Comparison of ENCODE assay signal across 10 cellular contexts in the genomic region with DNA sequence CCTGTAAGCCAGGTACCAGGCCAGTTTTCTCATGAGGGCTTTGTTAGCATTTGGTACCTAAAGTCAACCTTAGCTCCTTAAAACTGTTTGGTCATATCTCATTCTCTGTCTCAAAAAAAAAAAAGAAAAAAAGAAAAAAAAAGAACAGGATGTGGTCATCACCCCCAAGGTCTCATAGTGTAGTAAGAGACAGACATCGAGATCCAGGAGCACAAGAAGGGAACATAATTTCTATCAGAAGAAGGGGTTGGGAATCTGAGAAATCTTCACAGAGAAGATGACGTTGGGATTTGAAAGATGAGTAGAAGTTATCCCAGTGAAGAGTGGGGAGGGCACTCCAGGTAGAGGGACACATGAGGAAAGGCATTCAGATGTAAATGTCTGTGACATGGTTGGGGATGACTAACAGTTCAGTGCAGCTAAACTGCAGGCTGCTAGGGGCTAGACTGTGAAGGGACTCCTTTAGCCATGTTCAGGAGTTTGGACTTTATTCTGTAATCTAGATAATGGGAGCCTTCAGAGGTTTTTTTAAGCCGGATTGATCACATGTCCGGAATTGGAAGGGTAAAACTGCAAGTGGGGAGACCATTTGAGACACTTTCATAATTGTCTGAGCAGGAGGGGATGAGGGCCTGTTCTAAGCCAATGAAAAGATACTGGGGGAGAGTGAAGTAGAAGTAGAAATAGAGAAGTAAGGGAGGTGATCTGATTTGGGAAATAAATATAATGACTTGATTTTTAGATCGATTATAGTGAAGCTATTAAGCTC. TPM values are rescaled to one million over a fixed set of nuclear protein-coding genes. Genes with fewer than 3 reads are reported as not detected.
DNase-seq lines count a peak whose midpoint lies in the region; ATAC-seq, FAIRE-seq and TF ChIP-seq lines count a peak whose summit lies in the region.
"Had no signal": no experiment of that assay in that cellular context is flagged by ENCODE, and none has a peak within 500 bp of the region (broad histone marks: within the 10 kb centered on the region; RNA-seq: fewer than 3 reads in every experiment).

No MANE protein-coding gene starts in this region.

- H3K36me3 Mint-ChIP-seq in WTC11 (no peaks in the 10 kb centered on the region), HFFc6 (ENCODE audit: low read depth) (no peaks in the 10 kb centered on the region)

- CTCF ChIA-PET in WTC11 (lab: Charles Lee): interaction anchor here (0.6 kb wide), 1 partner anchor 198 kb away, joined by 3 read pairs; no protein-coding TSS in a partner anchor

- H3K27me3 ChIP-seq in small intestine (ENCODE audit: control insufficient read depth in 2 of 2, insufficient read depth in 2 of 2, low read length in 2 of 2): no peaks in the 10 kb centered on the region

- no peaks in the 10 kb centered on the region for H3K9me3 ChIP-seq in small intestine (ENCODE audit: control insufficient read depth, low read depth)

- H3K27me3 Mint-ChIP-seq in WTC11 (ENCODE audit: low read depth): no peaks in the 10 kb centered on the region
- no peaks in the 10 kb centered on the region for H3K27me3 Mint-ChIP-seq in HFFc6 (ENCODE audit: insufficient read depth)

- 0 out of 2 replicates have a peak, but pooled peaks cover under 1% of the 10 kb centered on the region for H3K9me3 Mint-ChIP-seq in WTC11
- no peaks in the 10 kb centered on the region for H3K9me3 Mint-ChIP-seq in HFFc6

- H3K4me3 Mint-ChIP-seq in WTC11: peak overlapping the region; percentile 11; the same call in 1 of the 2 replicates
- H3K4me3 Mint-ChIP-seq in HFFc6: no peak overlapping the region

- peak overlapping the region; percentile 85 for H3K27ac Mint-ChIP-seq in WTC11
- H3K27ac Mint-ChIP-seq in HFFc6: no peak overlapping the region

- FAIRE-seq in small intestine (lab: Jason Lieb, UNC): no peak

- peak; percentile 2 for DNase-seq in activated T-cell treated with anti-CD3 and anti-CD28 coated beads for 24 hours (ENCODE audit: low read depth)
- no peak for DNase-seq in activated T-cell treated with anti-CD3 and anti-CD28 coated beads for 4 hours
- no peak for DNase-seq in WTC11 (ENCODE audit: low spot score)
- DNase-seq in small intestine: peak; percentile 58
- no peak for DNase-seq in HFFc6
- no peak for DNase-seq in amygdala (lab: John Stamatoyannopoulos, UW)
- DNase-seq in RKO (ENCODE audit: low spot score): no peak
- DNase-seq: GM23248, NCI-H2029 had no signal

- ATAC-seq in HG02759 (IDR thresholded peaks at IDR 0.05; ENCODE audit: unreplicated experiment) (peak; percentile 61), WTC11 (peak; percentile 93)

- H3K4me1 Mint-ChIP-seq in WTC11: peaks cover 27% of the 10 kb centered on the region
- peaks cover 9% of the 10 kb centered on the region for H3K4me1 Mint-ChIP-seq in HFFc6 (ENCODE audit: low read depth)

- WGBS in small intestine, 3 donors: 27 to 38% (median 35%) methylated on average over 5 of the region's 5 CpGs

- no peak for TF ChIP-seq CTCF in WTC11 (IDR thresholded peaks at IDR 0.05)
- no peak for TF ChIP-seq CTCF in HFFc6 (IDR thresholded peaks at IDR 0.05)

- no peaks in the 10 kb centered on the region for H3K36me3 ChIP-seq in small intestine (ENCODE audit: control insufficient read depth in 2 of 2, insufficient read depth in 2 of 2, low read length in 2 of 2)

- peak overlapping the region in 1 of 2 donors; percentile 1 for H3K4me3 ChIP-seq in small intestine (ENCODE audit: low read depth in 1 of 2, low read length in 2 of 2)
- H3K4me3 ChIP-seq: GM23248 had no signal

- H3K27ac ChIP-seq in small intestine (ENCODE audit: low read depth in 1 of 2, low read length in 1 of 2): peak overlapping the region; percentile 65 to 70
- H3K27ac ChIP-seq: GM23248 had no signal

- H3K4me1 ChIP-seq in small intestine (ENCODE audit: control insufficient read depth in 2 of 2, insufficient read depth in 1 of 2, low read depth in 1 of 2, low read length in 1 of 2): no peaks in the 10 kb centered on the region

- POLR2A ChIA-PET in WTC11 (lab: Charles Lee): no interaction called here

TF ChIP-seq in WTC11, 78 proteins besides CTCF, POLR2A, EP300 and RAD21 (continues in another document):
- TF ChIP-seq NR1H2 (CRISPR knock-in tag; IDR thresholded peaks at IDR 0.05) (no peak), NFYB (CRISPR knock-in tag; conservative IDR thresholded peaks at IDR 0.05; ENCODE audit: low read depth) (no peak), TCF7 (CRISPR knock-in tag; IDR thresholded peaks at IDR 0.05; ENCODE audit: low read depth) (no peak), GABPB1 (CRISPR knock-in tag; IDR thresholded peaks at IDR 0.05) (no peak), TEAD4 (CRISPR knock-in tag; IDR thresholded peaks at IDR 0.05) (no peak), ETV6 (CRISPR knock-in tag; IDR thresholded peaks at IDR 0.05) (no peak)
- TF ChIP-seq, protein P1, sequence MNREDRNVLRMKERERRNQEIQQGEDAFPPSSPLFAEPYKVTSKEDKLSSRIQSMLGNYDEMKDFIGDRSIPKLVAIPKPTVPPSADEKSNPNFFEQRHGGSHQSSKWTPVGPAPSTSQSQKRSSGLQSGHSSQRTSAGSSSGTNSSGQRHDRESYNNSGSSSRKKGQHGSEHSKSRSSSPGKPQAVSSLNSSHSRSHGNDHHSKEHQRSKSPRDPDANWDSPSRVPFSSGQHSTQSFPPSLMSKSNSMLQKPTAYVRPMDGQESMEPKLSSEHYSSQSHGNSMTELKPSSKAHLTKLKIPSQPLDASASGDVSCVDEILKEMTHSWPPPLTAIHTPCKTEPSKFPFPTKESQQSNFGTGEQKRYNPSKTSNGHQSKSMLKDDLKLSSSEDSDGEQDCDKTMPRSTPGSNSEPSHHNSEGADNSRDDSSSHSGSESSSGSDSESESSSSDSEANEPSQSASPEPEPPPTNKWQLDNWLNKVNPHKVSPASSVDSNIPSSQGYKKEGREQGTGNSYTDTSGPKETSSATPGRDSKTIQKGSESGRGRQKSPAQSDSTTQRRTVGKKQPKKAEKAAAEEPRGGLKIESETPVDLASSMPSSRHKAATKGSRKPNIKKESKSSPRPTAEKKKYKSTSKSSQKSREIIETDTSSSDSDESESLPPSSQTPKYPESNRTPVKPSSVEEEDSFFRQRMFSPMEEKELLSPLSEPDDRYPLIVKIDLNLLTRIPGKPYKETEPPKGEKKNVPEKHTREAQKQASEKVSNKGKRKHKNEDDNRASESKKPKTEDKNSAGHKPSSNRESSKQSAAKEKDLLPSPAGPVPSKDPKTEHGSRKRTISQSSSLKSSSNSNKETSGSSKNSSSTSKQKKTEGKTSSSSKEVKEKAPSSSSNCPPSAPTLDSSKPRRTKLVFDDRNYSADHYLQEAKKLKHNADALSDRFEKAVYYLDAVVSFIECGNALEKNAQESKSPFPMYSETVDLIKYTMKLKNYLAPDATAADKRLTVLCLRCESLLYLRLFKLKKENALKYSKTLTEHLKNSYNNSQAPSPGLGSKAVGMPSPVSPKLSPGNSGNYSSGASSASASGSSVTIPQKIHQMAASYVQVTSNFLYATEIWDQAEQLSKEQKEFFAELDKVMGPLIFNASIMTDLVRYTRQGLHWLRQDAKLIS (CRISPR knock-in tag; IDR thresholded peaks at IDR 0.05; ENCODE audit: borderline replicate concordance): no peak
- TF ChIP-seq, protein P2, sequence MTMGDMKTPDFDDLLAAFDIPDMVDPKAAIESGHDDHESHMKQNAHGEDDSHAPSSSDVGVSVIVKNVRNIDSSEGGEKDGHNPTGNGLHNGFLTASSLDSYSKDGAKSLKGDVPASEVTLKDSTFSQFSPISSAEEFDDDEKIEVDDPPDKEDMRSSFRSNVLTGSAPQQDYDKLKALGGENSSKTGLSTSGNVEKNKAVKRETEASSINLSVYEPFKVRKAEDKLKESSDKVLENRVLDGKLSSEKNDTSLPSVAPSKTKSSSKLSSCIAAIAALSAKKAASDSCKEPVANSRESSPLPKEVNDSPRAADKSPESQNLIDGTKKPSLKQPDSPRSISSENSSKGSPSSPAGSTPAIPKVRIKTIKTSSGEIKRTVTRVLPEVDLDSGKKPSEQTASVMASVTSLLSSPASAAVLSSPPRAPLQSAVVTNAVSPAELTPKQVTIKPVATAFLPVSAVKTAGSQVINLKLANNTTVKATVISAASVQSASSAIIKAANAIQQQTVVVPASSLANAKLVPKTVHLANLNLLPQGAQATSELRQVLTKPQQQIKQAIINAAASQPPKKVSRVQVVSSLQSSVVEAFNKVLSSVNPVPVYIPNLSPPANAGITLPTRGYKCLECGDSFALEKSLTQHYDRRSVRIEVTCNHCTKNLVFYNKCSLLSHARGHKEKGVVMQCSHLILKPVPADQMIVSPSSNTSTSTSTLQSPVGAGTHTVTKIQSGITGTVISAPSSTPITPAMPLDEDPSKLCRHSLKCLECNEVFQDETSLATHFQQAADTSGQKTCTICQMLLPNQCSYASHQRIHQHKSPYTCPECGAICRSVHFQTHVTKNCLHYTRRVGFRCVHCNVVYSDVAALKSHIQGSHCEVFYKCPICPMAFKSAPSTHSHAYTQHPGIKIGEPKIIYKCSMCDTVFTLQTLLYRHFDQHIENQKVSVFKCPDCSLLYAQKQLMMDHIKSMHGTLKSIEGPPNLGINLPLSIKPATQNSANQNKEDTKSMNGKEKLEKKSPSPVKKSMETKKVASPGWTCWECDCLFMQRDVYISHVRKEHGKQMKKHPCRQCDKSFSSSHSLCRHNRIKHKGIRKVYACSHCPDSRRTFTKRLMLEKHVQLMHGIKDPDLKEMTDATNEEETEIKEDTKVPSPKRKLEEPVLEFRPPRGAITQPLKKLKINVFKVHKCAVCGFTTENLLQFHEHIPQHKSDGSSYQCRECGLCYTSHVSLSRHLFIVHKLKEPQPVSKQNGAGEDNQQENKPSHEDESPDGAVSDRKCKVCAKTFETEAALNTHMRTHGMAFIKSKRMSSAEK (CRISPR knock-in tag; IDR thresholded peaks at IDR 0.05; ENCODE audit: borderline replicate concordance): no peak

RNA-seq across cellular contexts. Expression of a gene that starts 26.9 kb away (rescaled TPM):
- 0.14 to 0.21 TPM (median 0.17 TPM) in 3 replicates for total RNA-seq in WTC11 (2021)
- polyA plus RNA-seq in small intestine: 10 to 100 TPM; 23.3 to 81.6 (median 27.6) TPM
- total RNA-seq in HFFc6 (2021; fragmentation: NEBNext Ultra II Directional; extraction: Animal tissue kit (Norgen Biotek cat#: 25700)): not detected
- total RNA-seq: GM23248 had no signal
- polyA plus RNA-seq: GM23248 had no signal

RNA-seq across cellular contexts. Expression of a gene that starts 51.5 kb away (rescaled TPM):
- total RNA-seq in WTC11 (2021): 10.6 to 11.7 TPM (median 10.8 TPM) in 3 replicates
- under 1 TPM; 0.27 to 0.79 (median 0.45) TPM for polyA plus RNA-seq in small intestine
- total RNA-seq in HFFc6 (2021; fragmentation: NEBNext Ultra II Directional; extraction: Animal tissue kit (Norgen Biotek cat#: 25700)): under 1 TPM; 0.14 to 0.48 (median 0.29) TPM

RNA-seq across cellular contexts. Expression of a gene that starts 57.8 kb away (rescaled TPM):
- total RNA-seq in WTC11 (2021): 77.5 to 91.2 TPM (median 87.4 TPM) in 3 replicates
- 1 to 10 TPM; 3.5 to 7.7 (median 3.8) TPM for polyA plus RNA-seq in small intestine
- 10 to 100 TPM; 26.3 to 32.4 (median 28.4) TPM for total RNA-seq in HFFc6 (2021; fragmentation: NEBNext Ultra II Directional; extraction: Animal tissue kit (Norgen Biotek cat#: 25700))

Comparison
In these comparisons a context has a peak if more than half of its experiments do, and no peak if none do; other contexts are left out.
1. DNase-seq: peak in activated T-cell treated with anti-CD3 and anti-CD28 coated beads for 24 hours (single experiment) and small intestine (single experiment); none in activated T-cell treated with anti-CD3 and anti-CD28 coated beads for 4 hours (single experiment), WTC11 (single experiment), HFFc6 (single experiment), amygdala (0 of 56) and RKO (single experiment).